ENCODE assay signal across 23 cellular contexts in genomic region chr7:10343108-10343507, GRCh38.
DNase-seq lines count a peak whose midpoint lies in the region; ATAC-seq and TF ChIP-seq lines count a peak whose summit lies in the region.
"Had no signal": no experiment of that assay in that cellular context is flagged by ENCODE, and none has a peak within 500 bp of the region (broad histone marks: within the 10 kb centered on the region; RNA-seq: fewer than 3 reads in every experiment).

No MANE protein-coding gene starts in this region.

- H3K9me3 Mint-ChIP-seq in GM23338: no peaks in the 10 kb centered on the region
- no peaks in the 10 kb centered on the region for H3K9me3 Mint-ChIP-seq in neural progenitor cell

- H3K9ac ChIP-seq in OCI-LY3 (ENCODE audit: low read length) (no peak overlapping the region), neural progenitor cell (no peak overlapping the region)
- H3K9ac ChIP-seq: SK-N-SH had no signal

- H3K4me3 Mint-ChIP-seq in GM23338: no peak overlapping the region
- no peak overlapping the region for H3K4me3 Mint-ChIP-seq in neural progenitor cell
- H3K4me3 Mint-ChIP-seq: CD4-positive, CD25-positive, alpha-beta regulatory T cell; T-cell; T-helper 2 cell treated with Interferon-gamma antibody and Interleukin-4, amounts not matched to agents 5 μg/mL and 100 μg/mL, for 36 hours had no signal

- no peaks in the 10 kb centered on the region for H3K79me2 ChIP-seq in GM23338 (replicated peaks; ENCODE audit: insufficient read depth)
- no peaks in the 10 kb centered on the region for H3K79me2 ChIP-seq in OCI-LY3 (ENCODE audit: low read length)
- no peaks in the 10 kb centered on the region for H3K79me2 ChIP-seq in neural progenitor cell (ENCODE audit: low read depth)

- TF ChIP-seq CTCF in GM23338 (conservative IDR thresholded peaks at IDR 0.05; ENCODE audit: low read depth in 2 of 2) (no peak), HL-60 (IDR thresholded peaks at IDR 0.05; ENCODE audit: insufficient read depth, low read length) (no peak), OCI-LY3 (IDR thresholded peaks at IDR 0.05; ENCODE audit: low read depth, low read length) (no peak), neural progenitor cell (IDR thresholded peaks at IDR 0.05) (no peak)

- H3K27ac Mint-ChIP-seq in GM23338: no peak overlapping the region
- no peak overlapping the region for H3K27ac Mint-ChIP-seq in neural progenitor cell
- H3K27ac Mint-ChIP-seq: CD4-positive, CD25-positive, alpha-beta regulatory T cell; T-cell; T-helper 2 cell treated with Interferon-gamma antibody and Interleukin-4, amounts not matched to agents 5 μg/mL and 100 μg/mL, for 36 hours had no signal

- peaks cover 4% of the 10 kb centered on the region; the same call in 1 of the 2 replicates for H3K9me2 ChIP-seq in GM23338 (ENCODE audit: insufficient read depth)
- H3K9me2 ChIP-seq: SK-N-SH had no signal

- DNase-seq in GM23338 (ENCODE audit: low spot score): no peak
- DNase-seq in HL-60 (ENCODE audit: low read depth in 1 of 2, low spot score in 1 of 2): peak; percentile 2 to 10
- no peak for DNase-seq in neural progenitor cell (ENCODE audit: low spot score)
- no peak for DNase-seq in dedifferentiated amniotic fluid mesenchymal stem cell (ENCODE audit: extremely low spot score)
- DNase-seq in NCI-H345 (lab: John Stamatoyannopoulos, UW): no peak
- DNase-seq: BE2C; CD4-positive, CD25-positive, alpha-beta regulatory T cell; COR-L47; DMS79; KG1; NCI-H1105 treated with DMSO at 0.1 percent for 48 hours; NCI-H1694 treated with DMSO at 0.1 percent for 48 hours; NCI-H2081 treated with DMSO at 0.1 percent for 48 hours; NCI-H510A treated with DMSO at 0.1 percent for 48 hours; NCI-H748 treated with DMSO at 0.1 percent for 48 hours; SIG-M5; SK-N-SH; T-cell had no signal

- H4K20me1 ChIP-seq in GM23338 (replicated peaks; ENCODE audit: insufficient read depth): no peaks in the 10 kb centered on the region
- no peaks in the 10 kb centered on the region for H4K20me1 ChIP-seq in OCI-LY3 (ENCODE audit: insufficient read depth, low read length)
- H4K20me1 ChIP-seq in neural progenitor cell (ENCODE audit: low read depth): no peaks in the 10 kb centered on the region

- H3K4me1 ChIP-seq in GM23338 (ENCODE audit: insufficient read depth) (no peaks in the 10 kb centered on the region), OCI-LY3 (ENCODE audit: low read length) (peaks cover 8% of the 10 kb centered on the region), neural progenitor cell (no peaks in the 10 kb centered on the region)
- H3K4me1 ChIP-seq: BE2C, HAP-1 had no signal

- H3K27me3 ChIP-seq in GM23338 (ENCODE audit: insufficient read depth) (no peaks in the 10 kb centered on the region), HL-60 (ENCODE audit: insufficient read depth, poor library complexity, severe bottlenecking) (no peaks in the 10 kb centered on the region), OCI-LY3 (ENCODE audit: low read depth, low read length) (no peaks in the 10 kb centered on the region), neural progenitor cell (no peaks in the 10 kb centered on the region)
- H3K27me3 ChIP-seq: BE2C had no signal

- no peak overlapping the region for H3K4me2 ChIP-seq in GM23338
- H3K4me2 ChIP-seq in OCI-LY3 (ENCODE audit: low read length): no peak overlapping the region
- H3K4me2 ChIP-seq in neural progenitor cell: no peak overlapping the region
- H3K4me2 ChIP-seq: SK-N-SH had no signal

- H3K4me1 Mint-ChIP-seq in GM23338 (no peaks in the 10 kb centered on the region), neural progenitor cell (no peaks in the 10 kb centered on the region)
- H3K4me1 Mint-ChIP-seq: CD4-positive, CD25-positive, alpha-beta regulatory T cell; T-cell had no signal

- H3K27me3 Mint-ChIP-seq in GM23338 (ENCODE audit: insufficient read depth, low read depth, poor library complexity) (no peaks in the 10 kb centered on the region), neural progenitor cell (ENCODE audit: insufficient read depth, low read depth) (peaks cover 2% of the 10 kb centered on the region)
- H3K27me3 Mint-ChIP-seq: CD4-positive, CD25-positive, alpha-beta regulatory T cell; T-cell had no signal

- H3K36me3 Mint-ChIP-seq in GM23338 (ENCODE audit: low read depth) (no peaks in the 10 kb centered on the region), neural progenitor cell (no peaks in the 10 kb centered on the region)
- H3K36me3 Mint-ChIP-seq: CD4-positive, CD25-positive, alpha-beta regulatory T cell; T-cell had no signal

- no peaks in the 10 kb centered on the region for H3F3A ChIP-seq in GM23338 (replicated peaks; ENCODE audit: low read depth)
- no peaks in the 10 kb centered on the region for H3F3A ChIP-seq in neural progenitor cell (ENCODE audit: low read depth)

- ATAC-seq in GM23338: no peak
- ATAC-seq in GM21825 (IDR thresholded peaks at IDR 0.05; ENCODE audit: unreplicated experiment): no peak
- ATAC-seq: Panc1, T-cell had no signal

- H3K27ac ChIP-seq in GM23338 (ENCODE audit: low read depth): no peak overlapping the region
- H3K27ac ChIP-seq in HL-60 (replicated peaks): peak overlapping the region; percentile 43
- H3K27ac ChIP-seq in OCI-LY3 (ENCODE audit: low read length): peak overlapping the region; percentile 16; the same call in 1 of the 2 replicates
- no peak overlapping the region for H3K27ac ChIP-seq in neural progenitor cell

- H3K36me3 ChIP-seq in GM23338 (ENCODE audit: insufficient read depth): no peaks in the 10 kb centered on the region
- no peaks in the 10 kb centered on the region for H3K36me3 ChIP-seq in OCI-LY3 (replicated peaks; ENCODE audit: low read depth, low read length)
- H3K36me3 ChIP-seq in neural progenitor cell: no peaks in the 10 kb centered on the region
- H3K36me3 ChIP-seq: BE2C, HAP-1 had no signal

- H3K9me3 ChIP-seq in OCI-LY3 (ENCODE audit: insufficient read depth, low read length): no peaks in the 10 kb centered on the region
- no peaks in the 10 kb centered on the region for H3K9me3 ChIP-seq in neural progenitor cell (ENCODE audit: low read depth)
- H3K9me3 ChIP-seq: BE2C, HAP-1 had no signal

- H2AFZ ChIP-seq in GM23338: peak overlapping the region; percentile 25
- H2AFZ ChIP-seq in OCI-LY3 (ENCODE audit: low read depth, low read length): 0 out of 2 replicates have a peak overlapping the region, but pooled peaks have one; percentile 21
- H2AFZ ChIP-seq in neural progenitor cell (replicated peaks): peak overlapping the region; percentile 28

- H3K4me3 ChIP-seq in GM23338 (no peak overlapping the region), HL-60 (replicated peaks; ENCODE audit: insufficient read depth, low read length) (no peak overlapping the region), OCI-LY3 (ENCODE audit: low read length) (no peak overlapping the region), neural progenitor cell (no peak overlapping the region)
- H3K4me3 ChIP-seq: HAP-1 had no signal

Comparison
In these comparisons a context has a peak if more than half of its experiments do, and no peak if none do; other contexts are left out.
1. DNase-seq: peak in HL-60 (2 of 2); none in GM23338 (single experiment), neural progenitor cell (single experiment), dedifferentiated amniotic fluid mesenchymal stem cell (single experiment) and NCI-H345 (single experiment).
2. H3K27ac ChIP-seq: peak in HL-60 (single experiment) and OCI-LY3 (single experiment); none in GM23338 (single experiment) and neural progenitor cell (single experiment).
3. Peak in every context shown above with its lines, with median percentiles within 50 percentile points of each other: H2AFZ ChIP-seq.